15 cellular contexts compared by ENCODE assay signal in the genomic region with DNA sequence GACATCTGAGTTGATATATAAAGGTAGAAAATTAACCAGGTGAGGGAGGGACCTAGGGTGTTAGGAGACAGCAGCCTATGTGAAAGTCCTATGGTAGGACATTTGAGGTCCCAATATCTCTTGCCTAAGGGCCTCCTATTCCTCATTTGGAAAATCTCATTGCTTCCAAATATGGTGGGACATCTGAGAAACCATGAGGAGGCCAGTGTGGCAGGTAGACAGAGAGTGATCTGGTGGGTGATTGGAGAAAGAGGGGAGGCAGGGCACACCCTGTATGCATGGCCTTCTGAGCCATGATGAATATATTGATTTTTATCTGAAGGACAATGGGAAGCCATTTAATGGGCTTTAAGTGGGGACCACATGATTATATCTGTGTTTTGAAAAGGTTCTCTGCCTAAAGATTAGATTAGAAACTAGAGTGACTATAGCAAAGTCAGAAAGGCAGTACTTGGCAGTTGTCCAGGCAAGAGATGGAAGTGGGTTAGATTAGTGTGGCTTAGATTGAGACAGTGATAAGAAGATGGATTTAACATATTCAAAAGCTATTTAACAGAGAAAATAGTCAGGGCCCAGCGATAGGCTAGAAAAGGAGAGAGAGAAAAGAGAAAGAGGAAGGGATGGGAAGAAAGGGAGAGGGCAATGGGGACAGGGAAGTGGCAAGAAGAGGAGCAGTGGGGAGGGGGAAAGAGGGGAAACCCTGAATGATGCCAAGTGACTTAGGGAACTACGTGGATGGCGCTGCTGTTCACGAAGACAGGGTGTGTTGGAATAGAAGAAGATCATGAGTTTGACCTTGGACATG.
"Had no signal": no experiment of that assay in that cellular context is flagged by ENCODE, and none has a peak within 500 bp of the region (broad histone marks: within the 10 kb centered on the region; RNA-seq: fewer than 3 reads in every experiment).

No MANE protein-coding gene starts in this region.

- H3K4me1 ChIP-seq: esophagus squamous epithelium, left lung, tibial nerve had no signal

- H3K27me3 ChIP-seq: esophagus squamous epithelium, tibial nerve had no signal

- H3K4me3 ChIP-seq: esophagus squamous epithelium, left lung, tibial nerve had no signal

- DNase-seq: activated CD4-positive, CD25-positive, alpha-beta regulatory T cell treated with anti-CD3 and anti-CD28 coated beads, Interleukin-2, amount 50 U/mL, for 72 hours; activated naive CD4-positive, alpha-beta T cell treated with anti-CD3 and anti-CD28 coated beads for 36 hours; activated naive CD8-positive, alpha-beta T cell treated with anti-CD3 and anti-CD28 coated beads, Interleukin-2, amount 50 U/mL, for 24 hours; activated T-cell treated with anti-CD3 and anti-CD28 coated beads for 4 hours; aorta; cortex of kidney; effector CD4-positive, alpha-beta T cell; esophagus squamous epithelium; hippocampal formation; left lung; mesenchymal stem cell; occipital lobe had no signal

- H3K9me3 ChIP-seq: esophagus squamous epithelium, left lung had no signal

- H3K27ac ChIP-seq: esophagus squamous epithelium, left lung, tibial nerve had no signal

- H3K36me3 ChIP-seq: esophagus squamous epithelium, left lung, tibial nerve had no signal

- ATAC-seq: activated naive CD8-positive, alpha-beta T cell treated with anti-CD3 and anti-CD28 coated beads, Interleukin-2, amount 50 U/mL, for 24 hours; activated T-helper 17 cell treated with anti-CD3 and anti-CD28 coated beads, Interleukin-2, amount 50 U/mL, for 72 hours; left lung; stimulated activated memory B cell treated with anti-CD40 and anti-IgM and Interleukin-4, amounts not matched to agents 10 μg/mL and 1 μg/mL and 100 μg/mL, for 72 hours had no signal
